ENCODE assay signal across 8 cellular contexts in genomic region chr4:151362404-151363164, GRCh38. TPM values are rescaled to one million over a fixed set of nuclear protein-coding genes. Genes with fewer than 3 reads are reported as not detected.
DNase-seq lines count a peak whose midpoint lies in the region; ATAC-seq and TF ChIP-seq lines count a peak whose summit lies in the region.

No MANE protein-coding gene starts in this region.

- peak; percentile 98 for TF ChIP-seq CTCF in kidney epithelial cell (IDR thresholded peaks at IDR 0.05; ENCODE audit: insufficient read depth, low read length, poor library complexity, severe bottlenecking)

- DNase-seq in Ammon's horn (ENCODE audit: low spot score) (peak; percentile 88), NCI-H226 (peak; percentile 59), kidney epithelial cell (ENCODE audit: low read depth) (peak; percentile 49)
- peak; percentile 39 for DNase-seq in activated CD4-positive, CD25-positive, alpha-beta regulatory T cell treated with anti-CD3 and anti-CD28 coated beads, Interleukin-2, amount 50 U/mL, for 16 hours (ENCODE audit: low read depth, low spot score)
- peak; percentile 54 to 58 for DNase-seq in central memory CD8-positive, alpha-beta T cell (ENCODE audit: low spot score in 2 of 2)
- DNase-seq in stimulated activated CD4-positive, alpha-beta T cell treated with anti-CD3 and anti-CD28 coated beads, Interleukin-2, amount 100 ng/mL, for 24 hours = peak; percentile 83 to 84

- ATAC-seq in GM19023 (IDR thresholded peaks at IDR 0.05; ENCODE audit: unreplicated experiment) (peak; percentile 98), HG03139 (IDR thresholded peaks at IDR 0.05; ENCODE audit: unreplicated experiment) (peak; percentile 97)
- peak; percentile 80 for ATAC-seq in central memory CD8-positive, alpha-beta T cell (replicated peaks; ENCODE audit: extremely low read depth, poor library complexity, severe bottlenecking)

- no peak overlapping the region for H3K27ac Mint-ChIP-seq in central memory CD8-positive, alpha-beta T cell (ENCODE audit: low read depth)

- H3K4me1 Mint-ChIP-seq in central memory CD8-positive, alpha-beta T cell = peaks cover 6% of the 10 kb centered on the region

- no peak overlapping the region for H3K4me3 ChIP-seq in kidney epithelial cell (ENCODE audit: low read depth, low read length)

- H3K36me3 ChIP-seq in kidney epithelial cell (ENCODE audit: control insufficient read depth, insufficient read depth, low read length) = no peaks in the 10 kb centered on the region

- H3K36me3 Mint-ChIP-seq in central memory CD8-positive, alpha-beta T cell (ENCODE audit: insufficient read depth) = no peaks in the 10 kb centered on the region

- H3K4me3 Mint-ChIP-seq in central memory CD8-positive, alpha-beta T cell = no peak overlapping the region

- H3K9me3 Mint-ChIP-seq in central memory CD8-positive, alpha-beta T cell = no peaks in the 10 kb centered on the region

- H3K27me3 ChIP-seq in kidney epithelial cell (ENCODE audit: control insufficient read depth, insufficient read depth, low read length) = no peaks in the 10 kb centered on the region

- peaks cover 28% of the 10 kb centered on the region for H3K27me3 Mint-ChIP-seq in central memory CD8-positive, alpha-beta T cell

RNA-seq across cellular contexts. Expression of gene SH3D19, which starts 37.2 kb away (rescaled TPM):
- 23.0 and 26.0 TPM in 2 replicates for total RNA-seq in kidney epithelial cell

RNA-seq across cellular contexts. Expression of gene FHIP1A, which starts 46.4 kb away (rescaled TPM):
- total RNA-seq in kidney epithelial cell = 10.0 and 11.5 TPM in 2 replicates
